8 cellular contexts compared by ENCODE assay signal in the genomic region with DNA sequence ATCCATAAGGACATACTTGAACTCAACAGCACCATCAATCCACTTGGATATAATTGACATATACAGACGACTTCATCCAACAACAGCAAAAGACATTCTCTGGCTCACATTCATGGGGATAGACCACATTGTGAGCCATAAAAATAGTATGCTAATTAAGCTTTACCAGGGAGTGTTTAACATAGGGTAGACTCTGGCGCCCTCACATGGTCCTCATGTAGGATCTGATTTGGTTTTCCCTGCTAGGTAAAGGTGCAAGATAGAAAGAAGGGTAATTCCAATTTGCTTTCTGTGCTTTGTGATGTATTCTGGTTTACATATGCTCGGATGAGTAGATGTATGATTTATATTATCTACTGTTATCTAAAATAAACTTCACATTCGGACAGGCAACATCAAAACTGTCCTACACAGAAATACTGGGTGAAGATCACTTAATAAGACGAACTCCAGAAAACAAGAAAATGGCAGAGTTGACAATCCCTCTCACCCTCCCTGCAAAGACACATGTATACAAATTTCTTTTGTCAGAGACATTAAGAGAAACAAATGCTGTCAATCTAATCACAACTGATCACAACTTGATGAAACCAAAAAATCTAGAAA. TPM values are rescaled to one million over a fixed set of nuclear protein-coding genes. Genes with fewer than 3 reads are reported as not detected.
DNase-seq lines count a peak whose midpoint lies in the region; ATAC-seq, FAIRE-seq and TF ChIP-seq lines count a peak whose summit lies in the region.

No MANE protein-coding gene starts in this region.

- H3K56ac ChIP-seq in mesendoderm (ENCODE audit: low read length) = no peak overlapping the region

- H3K4me2 ChIP-seq in mesendoderm (ENCODE audit: low read length) = no peak overlapping the region

- TF ChIP-seq CTCF in bronchial epithelial cell (IDR thresholded peaks at IDR 0.05; ENCODE audit: insufficient read depth, low read length, severe bottlenecking) = peak; percentile 68

- no peak overlapping the region for H2BK5ac ChIP-seq in mesendoderm (ENCODE audit: low read length)

- H3K4me1 ChIP-seq in mesendoderm (ENCODE audit: control insufficient read depth, low read depth, low read length) = no peaks in the 10 kb centered on the region

- ATAC-seq in HG03460 (IDR thresholded peaks at IDR 0.05; ENCODE audit: unreplicated experiment) = no peak

- H2BK15ac ChIP-seq in mesendoderm (replicated peaks; ENCODE audit: low read depth) = no peak overlapping the region

- H4K5ac ChIP-seq in mesendoderm (ENCODE audit: low read length) = no peak overlapping the region

- H3K23ac ChIP-seq in mesendoderm (ENCODE audit: low read length) = no peak overlapping the region

- H3K27ac ChIP-seq in mesendoderm (ENCODE audit: low read depth, low read length) = no peak overlapping the region

- H3K4me3 ChIP-seq in H7 (ENCODE audit: insufficient read depth, low read depth, low read length) (no peak overlapping the region), bronchial epithelial cell (ENCODE audit: low read depth, low read length) (no peak overlapping the region), mesendoderm (ENCODE audit: low read length) (no peak overlapping the region)

- H4K8ac ChIP-seq in mesendoderm (ENCODE audit: low read depth, low read length) = no peak overlapping the region

- no peaks in the 10 kb centered on the region for H3K79me2 ChIP-seq in mesendoderm (ENCODE audit: control insufficient read depth, insufficient read depth, low read length)

- 0 out of 2 replicates have a peak, but pooled peaks cover 2% of the 10 kb centered on the region for H3K27me3 ChIP-seq in H7 (ENCODE audit: control insufficient read depth, insufficient read depth, low read length)
- H3K27me3 ChIP-seq in bronchial epithelial cell (ENCODE audit: control insufficient read depth, insufficient read depth, low read length) = peaks cover 15% of the 10 kb centered on the region
- no peaks in the 10 kb centered on the region for H3K27me3 ChIP-seq in mesendoderm (ENCODE audit: insufficient read depth, low read length, poor library complexity)

- H3K9ac ChIP-seq in mesendoderm (ENCODE audit: low read length) = no peak overlapping the region

- H3K36me3 ChIP-seq in H7 (replicated peaks; ENCODE audit: control insufficient read depth, insufficient read depth, low read length) (no peaks in the 10 kb centered on the region), bronchial epithelial cell (ENCODE audit: control insufficient read depth, insufficient read depth, low read length) (no peaks in the 10 kb centered on the region), mesendoderm (ENCODE audit: control insufficient read depth, insufficient read depth, low read length) (no peaks in the 10 kb centered on the region)

- H3K18ac ChIP-seq in mesendoderm (ENCODE audit: low read length) = no peak overlapping the region

- no CpG with 5 or more reads among the region's 5 CpGs for WGBS in mesendoderm (ENCODE audit: extremely low coverage, insufficient coverage, low lambda C conversion rate)

- no peak overlapping the region for H2AK5ac ChIP-seq in mesendoderm (ENCODE audit: low read length)

- H3K79me1 ChIP-seq in mesendoderm (ENCODE audit: low read length) = no peaks in the 10 kb centered on the region

- H2BK120ac ChIP-seq in mesendoderm (ENCODE audit: low read depth, low read length) = no peak overlapping the region

- FAIRE-seq in bronchial epithelial cell (lab: Jason Lieb, UNC) = no peak

- DNase-seq in Ammon's horn (ENCODE audit: low spot score) (peak; percentile 58), H7 (peak; percentile 80), NCI-H510A treated with DMSO at 0.1 percent for 48 hours (lab: John Stamatoyannopoulos, UW) (peak; percentile 68), bronchial epithelial cell (ENCODE audit: low read depth) (peak; percentile 69), mesendoderm (peak; percentile 85), UCSD-AML1 (lab: John Stamatoyannopoulos, UW; ENCODE audit: unreplicated experiment) (no peak), islet precursor cell (no peak)

- H3K4ac ChIP-seq in mesendoderm (ENCODE audit: low read depth, low read length) = no peak overlapping the region

RNA-seq across cellular contexts. Expression of a gene that starts 27.7 kb away (rescaled TPM):
- total RNA-seq in H7 (2014; rRNA removed; shearing (Covaris generic)) = 0.48 TPM in 1 of 2 replicates, not detected in the other
- total RNA-seq in bronchial epithelial cell = not detected in 2 replicates
- polyA plus RNA-seq in mesendoderm (2013, experiment 1 of 2) = 0.18 TPM
- 0.11 TPM for polyA plus RNA-seq in mesendoderm (2013, experiment 2 of 2)

Comparison
In these comparisons a context has a peak if more than half of its experiments do, and no peak if none do; other contexts are left out.
1. DNase-seq: peak in Ammon's horn (single experiment), H7 (single experiment), NCI-H510A treated with DMSO at 0.1 percent for 48 hours (single experiment), bronchial epithelial cell (single experiment) and mesendoderm (single experiment); none in UCSD-AML1 (single experiment) and islet precursor cell (single experiment).